Comparison of ENCODE assay signal across 12 cellular contexts in genomic region chr1:211843018-211843417, GRCh38. TPM values are rescaled to one million over a fixed set of nuclear protein-coding genes. Genes with fewer than 3 reads are reported as not detected.
DNase-seq lines count a peak whose midpoint lies in the region; ATAC-seq and TF ChIP-seq lines count a peak whose summit lies in the region.
"Had no signal": no experiment of that assay in that cellular context is flagged by ENCODE, and none has a peak within 500 bp of the region (broad histone marks: within the 10 kb centered on the region; RNA-seq: fewer than 3 reads in every experiment).

No MANE protein-coding gene starts in this region.

- peaks cover under 1% of the 10 kb centered on the region for H3K9me3 Mint-ChIP-seq in activated CD4-positive, alpha-beta T cell treated with anti-CD3 and anti-CD28 coated beads for 36 hours (ENCODE audit: low read depth)

- POLR2A ChIA-PET in activated CD4-positive, alpha-beta T cell treated with anti-CD3 and anti-CD28 coated beads for 36 hours (lab: Charles Lee), result interaction anchor here (0.6 kb wide), 1 partner anchor 1900 kb away, joined by 4 read pairs; no protein-coding TSS in a partner anchor

- H3K4me1 Mint-ChIP-seq in activated CD4-positive, alpha-beta T cell treated with anti-CD3 and anti-CD28 coated beads for 36 hours, result peaks cover 32% of the 10 kb centered on the region

- H3K27me3 ChIP-seq in Loucy (ENCODE audit: insufficient read depth, low read length, poor library complexity, severe bottlenecking) (no peaks in the 10 kb centered on the region), mammary epithelial cell (ENCODE audit: insufficient read depth, low read length) (no peaks in the 10 kb centered on the region), neutrophil (no peaks in the 10 kb centered on the region)
- no peaks in the 10 kb centered on the region for H3K27me3 ChIP-seq in effector memory CD4-positive, alpha-beta T cell (replicated peaks; ENCODE audit: control insufficient read depth, insufficient read depth, low read length, poor library complexity, severe bottlenecking)
- H3K27me3 ChIP-seq: right atrium auricular region had no signal

- peak overlapping the region; percentile 69 for H3K4me2 ChIP-seq in Loucy (ENCODE audit: low read depth, low read length, poor library complexity, severe bottlenecking)
- H3K4me2 ChIP-seq in mammary epithelial cell (ENCODE audit: insufficient read depth, low read depth, low read length), result no peak overlapping the region

- H3K4me3 ChIP-seq in Loucy (ENCODE audit: low read length, poor library complexity, severe bottlenecking) (peak overlapping the region; percentile 51), mammary epithelial cell (replicated peaks in 1 of 3; ENCODE audit: insufficient read depth in 1 of 3, low read depth in 2 of 3, low read length in 3 of 3) (no peak overlapping the region), neutrophil (ENCODE audit: low read depth in 1 of 2, low read length in 1 of 2) (no peak overlapping the region)
- no peak overlapping the region for H3K4me3 ChIP-seq in effector memory CD4-positive, alpha-beta T cell (ENCODE audit: insufficient read depth, low read depth, low read length, poor library complexity, severe bottlenecking)
- H3K4me3 ChIP-seq: right atrium auricular region had no signal

- no peaks in the 10 kb centered on the region for H3K36me3 Mint-ChIP-seq in activated CD4-positive, alpha-beta T cell treated with anti-CD3 and anti-CD28 coated beads for 36 hours (ENCODE audit: low read depth)

- CTCF ChIA-PET in activated CD4-positive, alpha-beta T cell treated with anti-CD3 and anti-CD28 coated beads for 36 hours (lab: Charles Lee), result interaction anchor here (0.7 to 1.3 kb wide), 5 partner anchors 9 to 191 kb away, joined by 3 to 4 read pairs (median 3); no protein-coding TSS in a partner anchor
- CTCF ChIA-PET in mammary epithelial cell (lab: Charles Lee; ENCODE audit: low non-redundant PET), result no interaction called here

- H2AFZ ChIP-seq in Loucy (ENCODE audit: low read length), result peak overlapping the region; percentile 83
- peak overlapping the region; percentile 56 for H2AFZ ChIP-seq in mammary epithelial cell (ENCODE audit: low read depth, low read length)

- H3K4me1 ChIP-seq in Loucy (ENCODE audit: insufficient read depth, low read length, poor library complexity, severe bottlenecking), result peaks cover 14% of the 10 kb centered on the region
- no peaks in the 10 kb centered on the region for H3K4me1 ChIP-seq in mammary epithelial cell (ENCODE audit: insufficient read depth, low read length)
- H3K4me1 ChIP-seq in neutrophil (ENCODE audit: control insufficient read depth in 1 of 2, insufficient read depth in 1 of 2, low read depth in 1 of 2, low read length in 1 of 2), result peaks cover 16 to 26% of the 10 kb centered on the region in 2 experiments
- H3K4me1 ChIP-seq in effector memory CD4-positive, alpha-beta T cell (ENCODE audit: control insufficient read depth, insufficient read depth, low read length, poor library complexity, severe bottlenecking), result peaks cover 6% of the 10 kb centered on the region
- H3K4me1 ChIP-seq: right atrium auricular region had no signal

- H3K9me2 ChIP-seq in Loucy (replicated peaks; ENCODE audit: low read depth, low read length), result no peaks in the 10 kb centered on the region

- H3K9ac ChIP-seq in Loucy (ENCODE audit: low read depth, low read length, poor library complexity, severe bottlenecking), result peak overlapping the region; percentile 24
- no peak overlapping the region for H3K9ac ChIP-seq in mammary epithelial cell (ENCODE audit: insufficient read depth, low read length)

- H3K4me3 Mint-ChIP-seq in activated CD4-positive, alpha-beta T cell treated with anti-CD3 and anti-CD28 coated beads for 36 hours, result no peak overlapping the region

- TF ChIP-seq CTCF in Loucy (conservative IDR thresholded peaks at IDR 0.05; ENCODE audit: low read length) (no peak), mammary epithelial cell (conservative IDR thresholded peaks at IDR 0.05 in 1 of 2, IDR thresholded peaks at IDR 0.05 in 1 of 2; ENCODE audit: extremely low read depth in 1 of 2, insufficient read depth in 1 of 2, low read depth in 1 of 2, low read length in 2 of 2) (no peak), neutrophil (IDR thresholded peaks at IDR 0.05) (no peak)

- H3K27ac Mint-ChIP-seq in activated CD4-positive, alpha-beta T cell treated with anti-CD3 and anti-CD28 coated beads for 36 hours, result peak overlapping the region; percentile 53

- no peaks in the 10 kb centered on the region for H3K27me3 Mint-ChIP-seq in activated CD4-positive, alpha-beta T cell treated with anti-CD3 and anti-CD28 coated beads for 36 hours

- dilution Hi-C loops in mammary epithelial cell (cut with HindIII; ENCODE audit: low sequenced_read_pairs), result no loop called here

- DNase-seq in activated CD4-positive, alpha-beta T cell treated with anti-CD3 and anti-CD28 coated beads for 36 hours, result no peak
- DNase-seq in activated CD4-positive, alpha-beta T cell treated with anti-CD3 and anti-CD28 coated beads for 1 hour, result no peak
- no peak for DNase-seq in mammary epithelial cell
- DNase-seq in ecto neural progenitor cell (ENCODE audit: low spot score), result no peak
- DNase-seq in effector memory CD4-positive, alpha-beta T cell, result no peak
- no peak for DNase-seq in NCI-H1436 (lab: John Stamatoyannopoulos, UW)
- DNase-seq: DMS79, midbrain, T1000 had no signal

- intact Hi-C loops in activated CD4-positive, alpha-beta T cell treated with anti-CD3 and anti-CD28 coated beads for 36 hours (cut with DNase I, micrococcal nuclease), result no loop called here
- intact Hi-C loops in mammary epithelial cell (cut with micrococcal nuclease), result no loop called here

- H3K27ac ChIP-seq in mammary epithelial cell (ENCODE audit: insufficient read depth, low read depth, low read length), result no peak overlapping the region
- H3K27ac ChIP-seq in neutrophil, result peak overlapping the region; percentile 53
- H3K27ac ChIP-seq in effector memory CD4-positive, alpha-beta T cell (ENCODE audit: insufficient read depth, low read length, poor library complexity, severe bottlenecking), result no peak overlapping the region
- H3K27ac ChIP-seq: right atrium auricular region had no signal

- no peaks in the 10 kb centered on the region for H4K20me1 ChIP-seq in Loucy (ENCODE audit: insufficient read depth, low read length, poor library complexity, severe bottlenecking)
- H4K20me1 ChIP-seq in mammary epithelial cell (ENCODE audit: insufficient read depth, low read length), result no peaks in the 10 kb centered on the region

- no peaks in the 10 kb centered on the region for H3K9me3 ChIP-seq in Loucy (ENCODE audit: insufficient read depth, low read depth, low read length)
- H3K9me3 ChIP-seq in mammary epithelial cell (replicated peaks; ENCODE audit: insufficient read depth, low read length), result no peaks in the 10 kb centered on the region
- no peaks in the 10 kb centered on the region for H3K9me3 ChIP-seq in neutrophil
- H3K9me3 ChIP-seq in effector memory CD4-positive, alpha-beta T cell (ENCODE audit: control insufficient read depth, low read length), result no peaks in the 10 kb centered on the region
- H3K9me3 ChIP-seq: right atrium auricular region had no signal

- no TSS peak for BruUV-seq in mammary epithelial cell (replicated peaks; lab: Mats Ljungman, UMichigan)

- H3K36me3 ChIP-seq in Loucy (ENCODE audit: insufficient read depth, low read length) (no peaks in the 10 kb centered on the region), mammary epithelial cell (ENCODE audit: insufficient read depth, low read length) (no peaks in the 10 kb centered on the region), neutrophil (no peaks in the 10 kb centered on the region)
- H3K36me3 ChIP-seq in effector memory CD4-positive, alpha-beta T cell (ENCODE audit: control insufficient read depth, insufficient read depth, low read length), result no peaks in the 10 kb centered on the region
- H3K36me3 ChIP-seq: right atrium auricular region had no signal

- ATAC-seq in activated CD4-positive, alpha-beta T cell treated with anti-CD3 and anti-CD28 coated beads for 36 hours, result no peak

- no peaks in the 10 kb centered on the region for H3F3A ChIP-seq in Loucy (ENCODE audit: low read depth)

- H3K79me2 ChIP-seq in Loucy (ENCODE audit: insufficient read depth, low read length) (no peaks in the 10 kb centered on the region), mammary epithelial cell (ENCODE audit: insufficient read depth, low read length) (no peaks in the 10 kb centered on the region)

- in situ Hi-C loops in mammary epithelial cell (cut with MboI; ENCODE audit: low sequenced_read_pairs in 2 of 2), result no loop called here

RNA-seq across cellular contexts. Expression of gene LPGAT1, which starts 12.5 kb away (rescaled TPM):
- total RNA-seq in activated CD4-positive, alpha-beta T cell treated with anti-CD3 and anti-CD28 coated beads for 36 hours, result 10 to 100 TPM; 21.7 to 24.9 TPM
- total RNA-seq in mammary epithelial cell, result 10 to 100 TPM; 42.0 to 44.5 TPM
- polyA plus RNA-seq in mammary epithelial cell, result 8.3 TPM
- 27.8 TPM for polyA minus RNA-seq in mammary epithelial cell
